ENCODE assay signal across 23 cellular contexts in genomic region chr22:47767403-47767802, GRCh38.
"Had no signal": no experiment of that assay in that cellular context is flagged by ENCODE, and none has a peak within 500 bp of the region (broad histone marks: within the 10 kb centered on the region; RNA-seq: fewer than 3 reads in every experiment).

No MANE protein-coding gene starts in this region.

- H3K4me3 ChIP-seq: K562, SJSA1, SK-N-MC had no signal

- H3K36me3 ChIP-seq: SJSA1 had no signal

- H3K36me3 Mint-ChIP-seq: IgD-negative memory B cell had no signal

- H3K4me1 Mint-ChIP-seq: IgD-negative memory B cell had no signal

- H3K27ac ChIP-seq: HL-60, KMS-11, SJSA1, SK-N-MC had no signal

- H3K9ac ChIP-seq: KMS-11 had no signal

- ATAC-seq: K562, Panc1, PC-3 had no signal

- H3K27me3 ChIP-seq: SJSA1 had no signal

- DNase-seq: Kasumi-1; MM.1S; NCI-H1092 treated with DMSO at 0.1 percent for 48 hours; NCI-H1436; NCI-H187 treated with DMSO at 0.1 percent for 48 hours; NCI-H2029 treated with DMSO at 0.1 percent for 48 hours; NCI-H2171 treated with DMSO at 0.1 percent for 48 hours; NCI-H345; NCI-H446 treated with DMSO at 0.1 percent for 48 hours; NCI-H510A treated with DMSO at 0.1 percent for 48 hours; NCI-H526; NCI-H748 treated with DMSO at 0.1 percent for 48 hours; NK-92 treated with Interleukin-12 subunit alpha and Interleukin-12 subunit beta, amount 100 ng/mL, for 24 hours; PC-3; Right ventricle myocardium superior; SIG-M5 had no signal

- H3K4me3 Mint-ChIP-seq: IgD-negative memory B cell had no signal

- H3K4me1 ChIP-seq: SJSA1 had no signal

- H3K27ac Mint-ChIP-seq: IgD-negative memory B cell had no signal

- H3K4me2 ChIP-seq: KMS-11 had no signal
